ENCODE assay signal across 8 cellular contexts in the genomic region with DNA sequence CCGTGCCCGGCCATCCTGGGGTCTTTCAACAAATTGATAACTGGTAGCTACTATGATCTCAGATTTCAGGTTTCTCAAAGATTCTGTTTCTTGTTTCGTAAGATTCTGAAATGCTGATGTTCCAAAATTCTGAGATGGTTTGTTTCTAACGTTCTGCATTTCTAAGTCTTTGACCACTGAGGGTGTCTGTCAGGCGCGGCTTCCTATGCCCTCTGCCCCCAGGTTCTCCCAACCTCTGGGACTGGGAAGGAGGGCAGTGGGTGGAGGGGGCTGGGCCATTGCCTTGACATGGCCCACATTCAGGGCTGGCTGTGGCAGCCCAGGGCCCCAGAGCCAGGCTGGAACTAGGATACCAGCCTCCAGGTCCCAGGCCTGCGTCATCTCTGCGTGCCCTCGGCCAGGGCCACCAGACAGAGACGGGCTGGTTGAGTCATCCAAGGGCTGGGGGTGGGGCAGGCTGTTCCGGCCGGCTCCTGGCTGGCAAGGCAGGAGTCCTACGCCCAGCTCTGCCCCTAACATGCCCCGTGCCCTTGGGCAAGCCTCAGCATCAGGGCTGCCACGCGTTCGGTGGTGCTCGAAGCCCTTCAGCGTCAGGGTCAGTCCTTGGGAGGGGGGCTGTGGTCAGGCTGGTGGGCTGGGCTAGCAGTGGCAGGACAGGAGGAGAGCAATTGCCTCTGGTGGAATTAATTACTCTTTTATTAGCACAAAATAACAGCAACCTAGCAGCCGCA. TPM values are rescaled to one million over a fixed set of nuclear protein-coding genes. Genes with fewer than 3 reads are reported as not detected.
DNase-seq lines count a peak whose midpoint lies in the region; ATAC-seq and TF ChIP-seq lines count a peak whose summit lies in the region.

No MANE protein-coding gene starts in this region.

- intact Hi-C loops in vagina (cut with DNase I) = loop anchor here (10.0 kb wide), 1 partner anchor 59 kb away; a partner anchor contains a TSS

- H3K36me3 ChIP-seq in DOHH2 (ENCODE audit: control insufficient read depth, low read length) = peaks cover 21% of the 10 kb centered on the region
- no peaks in the 10 kb centered on the region for H3K36me3 ChIP-seq in mesodermal cell (ENCODE audit: control insufficient read depth, insufficient read depth, low read length)
- H3K36me3 ChIP-seq in vagina = no peaks in the 10 kb centered on the region

- WGBS in mesodermal cell (ENCODE audit: insufficient coverage in 2 of 2), 2 experiments = 89 to 90% methylated on average over 10 to 18 of the region's 20 CpGs

- TF ChIP-seq POLR2A in vagina (IDR thresholded peaks at IDR 0.05) = no peak

- peak overlapping the region; percentile 81 for H3K4me3 ChIP-seq in DOHH2 (ENCODE audit: low read length)
- H3K4me3 ChIP-seq in coronary artery = peak overlapping the region; percentile 83
- H3K4me3 ChIP-seq in mesodermal cell (ENCODE audit: extremely low read depth, insufficient read depth, low read length, poor library complexity, severe bottlenecking) = peak overlapping the region; percentile 52
- H3K4me3 ChIP-seq in vagina = peak overlapping the region; percentile 48 to 49

- H3K4me1 ChIP-seq in DOHH2 (ENCODE audit: control insufficient read depth, low read length) = peaks cover 74% of the 10 kb centered on the region
- peaks cover 13% of the 10 kb centered on the region for H3K4me1 ChIP-seq in mesodermal cell (ENCODE audit: control insufficient read depth, insufficient read depth, low read length, poor library complexity, severe bottlenecking)
- H3K4me1 ChIP-seq in vagina = peaks cover 49% of the 10 kb centered on the region

- H3K27me3 ChIP-seq in DOHH2 (ENCODE audit: control insufficient read depth, low read length) (no peaks in the 10 kb centered on the region), vagina (no peaks in the 10 kb centered on the region)

- TF ChIP-seq CTCF in DOHH2 (IDR thresholded peaks at IDR 0.05; ENCODE audit: low read depth, low read length, poor library complexity, severe bottlenecking) = no peak
- TF ChIP-seq CTCF in coronary artery (IDR thresholded peaks at IDR 0.05) = no peak
- no peak for TF ChIP-seq CTCF in vagina (IDR thresholded peaks at IDR 0.05)

- peak overlapping the region; percentile 96 for H3K4me2 ChIP-seq in DOHH2 (ENCODE audit: low read length)

- H3K9me2 ChIP-seq in DOHH2 (replicated peaks; ENCODE audit: control insufficient read depth, low read length) = no peaks in the 10 kb centered on the region

- H3K9me3 ChIP-seq in DOHH2 (ENCODE audit: control insufficient read depth, insufficient read depth, low read length) (no peaks in the 10 kb centered on the region), mesodermal cell (ENCODE audit: control insufficient read depth, low read length) (no peaks in the 10 kb centered on the region), vagina (no peaks in the 10 kb centered on the region)

- no peak for ATAC-seq in HG03135 (IDR thresholded peaks at IDR 0.05; ENCODE audit: unreplicated experiment)

- no peaks in the 10 kb centered on the region for H4K20me1 ChIP-seq in DOHH2 (ENCODE audit: control insufficient read depth, insufficient read depth, low read depth, low read length)

- peak; percentile 79 for DNase-seq in NOMO-1 treated with dmso at 0.1 percent for 144 hours (lab: John Stamatoyannopoulos, UW; ENCODE audit: unreplicated experiment)
- DNase-seq in coronary artery (ENCODE audit: low spot score) = peak; percentile 85
- DNase-seq in vagina (ENCODE audit: extremely low spot score in 2 of 2) = no peak
- no peak for DNase-seq in NCI-H1436 treated with DMSO at 0.1 percent for 48 hours (lab: John Stamatoyannopoulos, UW)
- DNase-seq in NCI-H2171 treated with DMSO at 0.1 percent for 48 hours (lab: John Stamatoyannopoulos, UW) = no peak

- H3K27ac ChIP-seq in DOHH2 (ENCODE audit: low read depth, low read length) (peak overlapping the region; percentile 65), coronary artery (peak overlapping the region; percentile 80 to 95), mesodermal cell (ENCODE audit: low read depth, low read length, severe bottlenecking) (no peak overlapping the region), vagina (peak overlapping the region; percentile 87)

- H3K79me2 ChIP-seq in DOHH2 (ENCODE audit: control insufficient read depth, low read length) = peaks cover 27% of the 10 kb centered on the region

- peaks cover 29% of the 10 kb centered on the region for H3F3A ChIP-seq in DOHH2 (ENCODE audit: control insufficient read depth, insufficient read depth)

RNA-seq across cellular contexts. Expression of a gene that starts 5.2 kb away (rescaled TPM):
- 49.2 TPM for polyA plus RNA-seq in mesodermal cell (2013, experiment 1 of 2)
- 44.6 TPM for polyA plus RNA-seq in mesodermal cell (2013, experiment 2 of 2)
- 88.6 TPM for total RNA-seq in vagina

RNA-seq across cellular contexts. Expression of a gene that starts 8.7 kb away (rescaled TPM):
- polyA plus RNA-seq in mesodermal cell (2013, experiment 1 of 2) = not detected
- polyA plus RNA-seq in mesodermal cell (2013, experiment 2 of 2) = not detected
- 0.98 TPM for total RNA-seq in vagina

RNA-seq across cellular contexts. Expression of a gene that starts 11.3 kb away (rescaled TPM):
- polyA plus RNA-seq in mesodermal cell (2013, experiment 1 of 2) = not detected
- not detected for polyA plus RNA-seq in mesodermal cell (2013, experiment 2 of 2)
- not detected for total RNA-seq in vagina

RNA-seq across cellular contexts. Expression of a gene that starts 19.0 kb away (rescaled TPM):
- 56.1 TPM for polyA plus RNA-seq in mesodermal cell (2013, experiment 1 of 2)
- 42.5 TPM for polyA plus RNA-seq in mesodermal cell (2013, experiment 2 of 2)
- total RNA-seq in vagina = 82.7 TPM

RNA-seq across cellular contexts. Expression of a gene that starts 20.6 kb away (rescaled TPM):
- polyA plus RNA-seq in mesodermal cell (2013, experiment 1 of 2) = 109 TPM
- polyA plus RNA-seq in mesodermal cell (2013, experiment 2 of 2) = 83.0 TPM
- total RNA-seq in vagina = 70.7 TPM

Comparison
In these comparisons a context has a peak if more than half of its experiments do, and no peak if none do; other contexts are left out.
1. DNase-seq: peak in NOMO-1 treated with dmso at 0.1 percent for 144 hours (single experiment) and coronary artery (single experiment); none in vagina (0 of 2), NCI-H1436 treated with DMSO at 0.1 percent for 48 hours (single experiment) and NCI-H2171 treated with DMSO at 0.1 percent for 48 hours (single experiment).
2. Peak in every context shown above with its lines, with median percentiles within 50 percentile points of each other: H3K4me3 ChIP-seq.